ENCODE assay signal across 1 cellular context in genomic region chr16:67430504-67431076, GRCh38.
TF ChIP-seq lines count a peak whose summit lies in the region.

No MANE protein-coding gene starts in this region.

TF ChIP-seq in WTC11, 78 proteins besides CTCF, POLR2A, EP300 and RAD21 (continued from another document):
- TF ChIP-seq ZBTB43 (CRISPR knock-in tag; IDR thresholded peaks at IDR 0.05) = peak; percentile 87
- no peak for TF ChIP-seq CBFB (CRISPR knock-in tag; IDR thresholded peaks at IDR 0.05; ENCODE audit: low read depth)
- TF ChIP-seq FOXP1 (CRISPR knock-in tag; IDR thresholded peaks at IDR 0.05; ENCODE audit: borderline replicate concordance) = peak; percentile 96
- TF ChIP-seq ELF4 (CRISPR knock-in tag; IDR thresholded peaks at IDR 0.05; ENCODE audit: low read depth) = no peak
- TF ChIP-seq ESRRA (CRISPR knock-in tag; IDR thresholded peaks at IDR 0.05; ENCODE audit: borderline replicate concordance) = peak; percentile 49; the same call in 1 of the 2 replicates
- TF ChIP-seq ARID4B (CRISPR knock-in tag; IDR thresholded peaks at IDR 0.05; ENCODE audit: borderline replicate concordance) = peak; percentile 89; the same call in 1 of the 2 replicates
- TF ChIP-seq ZNF281 (CRISPR knock-in tag; IDR thresholded peaks at IDR 0.05) = no peak
- TF ChIP-seq CREM (CRISPR knock-in tag; IDR thresholded peaks at IDR 0.05) = no peak; the same call in 1 of the 2 replicates
- no peak for TF ChIP-seq ZBTB21 (CRISPR knock-in tag; IDR thresholded peaks at IDR 0.05; ENCODE audit: borderline replicate concordance)
- no peak for TF ChIP-seq HMGA2 (CRISPR knock-in tag; IDR thresholded peaks at IDR 0.05)
- peak; percentile 54; the same call in 1 of the 2 replicates for TF ChIP-seq USF2 (CRISPR knock-in tag; IDR thresholded peaks at IDR 0.05)
- 0 out of 2 replicates have a peak, but pooled peaks have one; percentile 28 for TF ChIP-seq ZNF317 (CRISPR knock-in tag; IDR thresholded peaks at IDR 0.05; ENCODE audit: borderline replicate concordance, low read depth)
- TF ChIP-seq NFATC4 (CRISPR knock-in tag; IDR thresholded peaks at IDR 0.05) = no peak
- TF ChIP-seq SOX15 (CRISPR knock-in tag; IDR thresholded peaks at IDR 0.05) = no peak
- TF ChIP-seq NFE2L1 (CRISPR knock-in tag; IDR thresholded peaks at IDR 0.05) = peak; percentile 89
- no peak for TF ChIP-seq GRHL2 (CRISPR knock-in tag; IDR thresholded peaks at IDR 0.05; ENCODE audit: insufficient replicate concordance, severe bottlenecking)
- TF ChIP-seq MYBL2 (CRISPR knock-in tag; IDR thresholded peaks at IDR 0.05) = peak; percentile 92
- peak; percentile 23; the same call in 1 of the 2 replicates for TF ChIP-seq NFYB (CRISPR knock-in tag; conservative IDR thresholded peaks at IDR 0.05; ENCODE audit: low read depth)
- TF ChIP-seq USF1 (CRISPR knock-in tag; IDR thresholded peaks at IDR 0.05) = peak; percentile 67
- no peak for TF ChIP-seq TEAD4 (CRISPR knock-in tag; IDR thresholded peaks at IDR 0.05)
- TF ChIP-seq ATF1 (CRISPR knock-in tag; IDR thresholded peaks at IDR 0.05) = no peak
- TF ChIP-seq SMAD3 (CRISPR knock-in tag; IDR thresholded peaks at IDR 0.05; ENCODE audit: borderline replicate concordance) = no peak
- TF ChIP-seq TEAD1 (CRISPR knock-in tag; IDR thresholded peaks at IDR 0.05) = peak; percentile 65
- TF ChIP-seq ZNF263 (CRISPR knock-in tag; IDR thresholded peaks at IDR 0.05; ENCODE audit: low read depth) = no peak
- TF ChIP-seq SP1 (CRISPR knock-in tag; conservative IDR thresholded peaks at IDR 0.05) = 0 out of 2 replicates have a peak, but pooled peaks have one; percentile 38
- 0 out of 2 replicates have a peak, but pooled peaks have one; percentile 57 for TF ChIP-seq PREB (CRISPR knock-in tag; IDR thresholded peaks at IDR 0.05; ENCODE audit: borderline replicate concordance)
- peak; percentile 66 for TF ChIP-seq GABPB1 (CRISPR knock-in tag; IDR thresholded peaks at IDR 0.05)
- no peak for TF ChIP-seq E2F5 (CRISPR knock-in tag; IDR thresholded peaks at IDR 0.05)
- no peak for TF ChIP-seq ZNF416 (CRISPR knock-in tag; IDR thresholded peaks at IDR 0.05)
- no peak for TF ChIP-seq NR1H2 (CRISPR knock-in tag; IDR thresholded peaks at IDR 0.05)
- peak; percentile 81; the same call in 1 of the 2 replicates for TF ChIP-seq TCF7 (CRISPR knock-in tag; IDR thresholded peaks at IDR 0.05; ENCODE audit: low read depth)
- peak; percentile 89; the same call in 1 of the 2 replicates for TF ChIP-seq MAX (CRISPR knock-in tag; IDR thresholded peaks at IDR 0.05)
- 0 out of 2 replicates have a peak, but pooled peaks have one; percentile 17 for TF ChIP-seq ATF3 (CRISPR knock-in tag; conservative IDR thresholded peaks at IDR 0.05)
- no peak for TF ChIP-seq OVOL2 (CRISPR knock-in tag; IDR thresholded peaks at IDR 0.05; ENCODE audit: borderline replicate concordance)
- TF ChIP-seq ZNF232 (CRISPR knock-in tag; IDR thresholded peaks at IDR 0.05) = peak; percentile 70; the same call in 1 of the 2 replicates
- TF ChIP-seq ZSCAN18 (CRISPR knock-in tag; IDR thresholded peaks at IDR 0.05) = no peak
